1 cellular context compared by ENCODE assay signal in the genomic region with DNA sequence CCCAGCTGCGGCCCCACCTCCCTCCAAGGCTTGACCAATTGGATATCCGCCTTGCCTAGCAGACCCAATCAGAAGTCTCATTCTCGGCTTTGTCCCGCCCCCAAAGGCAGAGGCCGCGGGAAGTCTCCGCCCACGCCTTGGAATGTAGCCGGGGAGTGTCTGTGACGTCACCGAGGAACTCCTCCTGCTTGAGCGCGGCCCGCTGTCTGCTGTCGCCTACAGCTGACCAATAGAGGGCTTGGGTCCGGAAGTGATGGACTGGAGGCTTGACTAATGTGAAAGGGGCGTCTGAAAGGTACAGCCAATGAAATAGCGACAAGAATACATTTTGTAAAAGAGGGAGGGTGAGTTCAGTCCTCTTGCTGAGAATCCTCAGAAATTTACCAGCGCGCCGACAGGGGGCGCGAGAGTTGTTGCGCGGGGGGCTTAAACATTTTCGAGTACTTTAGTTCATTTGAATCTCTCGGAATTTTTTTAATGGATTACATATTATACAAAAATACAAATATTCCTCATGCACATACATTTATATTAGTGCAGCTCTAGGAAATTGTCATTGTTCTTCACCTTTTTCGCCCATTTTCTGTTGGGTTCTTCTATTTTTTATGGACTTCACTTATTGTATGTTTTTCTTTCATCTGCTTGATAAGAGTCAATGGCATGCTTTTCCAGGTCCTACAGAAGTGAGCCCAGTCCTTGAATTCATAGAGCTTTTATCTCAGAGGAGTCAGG.
TF ChIP-seq lines count a peak whose summit lies in the region.

No MANE protein-coding gene starts in this region.

TF ChIP-seq in GM12878, 131 proteins besides CTCF, POLR2A, EP300 and RAD21 (continued from another document and continues in another):
- TF ChIP-seq, protein P1, sequence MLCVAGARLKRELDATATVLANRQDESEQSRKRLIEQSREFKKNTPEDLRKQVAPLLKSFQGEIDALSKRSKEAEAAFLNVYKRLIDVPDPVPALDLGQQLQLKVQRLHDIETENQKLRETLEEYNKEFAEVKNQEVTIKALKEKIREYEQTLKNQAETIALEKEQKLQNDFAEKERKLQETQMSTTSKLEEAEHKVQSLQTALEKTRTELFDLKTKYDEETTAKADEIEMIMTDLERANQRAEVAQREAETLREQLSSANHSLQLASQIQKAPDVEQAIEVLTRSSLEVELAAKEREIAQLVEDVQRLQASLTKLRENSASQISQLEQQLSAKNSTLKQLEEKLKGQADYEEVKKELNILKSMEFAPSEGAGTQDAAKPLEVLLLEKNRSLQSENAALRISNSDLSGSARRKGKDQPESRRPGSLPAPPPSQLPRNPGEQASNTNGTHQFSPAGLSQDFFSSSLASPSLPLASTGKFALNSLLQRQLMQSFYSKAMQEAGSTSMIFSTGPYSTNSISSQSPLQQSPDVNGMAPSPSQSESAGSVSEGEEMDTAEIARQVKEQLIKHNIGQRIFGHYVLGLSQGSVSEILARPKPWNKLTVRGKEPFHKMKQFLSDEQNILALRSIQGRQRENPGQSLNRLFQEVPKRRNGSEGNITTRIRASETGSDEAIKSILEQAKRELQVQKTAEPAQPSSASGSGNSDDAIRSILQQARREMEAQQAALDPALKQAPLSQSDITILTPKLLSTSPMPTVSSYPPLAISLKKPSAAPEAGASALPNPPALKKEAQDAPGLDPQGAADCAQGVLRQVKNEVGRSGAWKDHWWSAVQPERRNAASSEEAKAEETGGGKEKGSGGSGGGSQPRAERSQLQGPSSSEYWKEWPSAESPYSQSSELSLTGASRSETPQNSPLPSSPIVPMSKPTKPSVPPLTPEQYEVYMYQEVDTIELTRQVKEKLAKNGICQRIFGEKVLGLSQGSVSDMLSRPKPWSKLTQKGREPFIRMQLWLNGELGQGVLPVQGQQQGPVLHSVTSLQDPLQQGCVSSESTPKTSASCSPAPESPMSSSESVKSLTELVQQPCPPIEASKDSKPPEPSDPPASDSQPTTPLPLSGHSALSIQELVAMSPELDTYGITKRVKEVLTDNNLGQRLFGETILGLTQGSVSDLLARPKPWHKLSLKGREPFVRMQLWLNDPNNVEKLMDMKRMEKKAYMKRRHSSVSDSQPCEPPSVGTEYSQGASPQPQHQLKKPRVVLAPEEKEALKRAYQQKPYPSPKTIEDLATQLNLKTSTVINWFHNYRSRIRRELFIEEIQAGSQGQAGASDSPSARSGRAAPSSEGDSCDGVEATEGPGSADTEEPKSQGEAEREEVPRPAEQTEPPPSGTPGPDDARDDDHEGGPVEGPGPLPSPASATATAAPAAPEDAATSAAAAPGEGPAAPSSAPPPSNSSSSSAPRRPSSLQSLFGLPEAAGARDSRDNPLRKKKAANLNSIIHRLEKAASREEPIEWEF (IDR thresholded peaks at IDR 0.05; ENCODE audit: insufficient replicate concordance, low read depth, low read length): no peak
- no peak for TF ChIP-seq MYC (IDR thresholded peaks at IDR 0.05; ENCODE audit: insufficient read depth, insufficient read length, insufficient replicate concordance, low read length, severe bottlenecking)
- no peak for TF ChIP-seq SIX5 (IDR thresholded peaks at IDR 0.05; ENCODE audit: low read depth, low read length, severe bottlenecking)
- TF ChIP-seq, protein P2, sequence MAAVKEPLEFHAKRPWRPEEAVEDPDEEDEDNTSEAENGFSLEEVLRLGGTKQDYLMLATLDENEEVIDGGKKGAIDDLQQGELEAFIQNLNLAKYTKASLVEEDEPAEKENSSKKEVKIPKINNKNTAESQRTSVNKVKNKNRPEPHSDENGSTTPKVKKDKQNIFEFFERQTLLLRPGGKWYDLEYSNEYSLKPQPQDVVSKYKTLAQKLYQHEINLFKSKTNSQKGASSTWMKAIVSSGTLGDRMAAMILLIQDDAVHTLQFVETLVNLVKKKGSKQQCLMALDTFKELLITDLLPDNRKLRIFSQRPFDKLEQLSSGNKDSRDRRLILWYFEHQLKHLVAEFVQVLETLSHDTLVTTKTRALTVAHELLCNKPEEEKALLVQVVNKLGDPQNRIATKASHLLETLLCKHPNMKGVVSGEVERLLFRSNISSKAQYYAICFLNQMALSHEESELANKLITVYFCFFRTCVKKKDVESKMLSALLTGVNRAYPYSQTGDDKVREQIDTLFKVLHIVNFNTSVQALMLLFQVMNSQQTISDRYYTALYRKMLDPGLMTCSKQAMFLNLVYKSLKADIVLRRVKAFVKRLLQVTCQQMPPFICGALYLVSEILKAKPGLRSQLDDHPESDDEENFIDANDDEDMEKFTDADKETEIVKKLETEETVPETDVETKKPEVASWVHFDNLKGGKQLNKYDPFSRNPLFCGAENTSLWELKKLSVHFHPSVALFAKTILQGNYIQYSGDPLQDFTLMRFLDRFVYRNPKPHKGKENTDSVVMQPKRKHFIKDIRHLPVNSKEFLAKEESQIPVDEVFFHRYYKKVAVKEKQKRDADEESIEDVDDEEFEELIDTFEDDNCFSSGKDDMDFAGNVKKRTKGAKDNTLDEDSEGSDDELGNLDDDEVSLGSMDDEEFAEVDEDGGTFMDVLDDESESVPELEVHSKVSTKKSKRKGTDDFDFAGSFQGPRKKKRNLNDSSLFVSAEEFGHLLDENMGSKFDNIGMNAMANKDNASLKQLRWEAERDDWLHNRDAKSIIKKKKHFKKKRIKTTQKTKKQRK (IDR thresholded peaks at IDR 0.05; ENCODE audit: low read depth, low read length): peak; percentile 64; the same call in 1 of the 2 replicates
- no peak for TF ChIP-seq ESRRA (IDR thresholded peaks at IDR 0.05; ENCODE audit: low read length)
- no peak for TF ChIP-seq CBX5 (IDR thresholded peaks at IDR 0.05; ENCODE audit: low read depth)
- no peak for TF ChIP-seq ZZZ3 (IDR thresholded peaks at IDR 0.05; ENCODE audit: control insufficient read depth, insufficient read length, low read depth)
- TF ChIP-seq ZNF24 (IDR thresholded peaks at IDR 0.05): no peak
- no peak for TF ChIP-seq TAF1 (IDR thresholded peaks at IDR 0.05; ENCODE audit: borderline replicate concordance, low read depth, low read length)
- no peak for TF ChIP-seq MXI1 (IDR thresholded peaks at IDR 0.05; ENCODE audit: low read depth, low read length)
- no peak for TF ChIP-seq SMAD5 (IDR thresholded peaks at IDR 0.05; ENCODE audit: low read depth)
- TF ChIP-seq KDM1A (IDR thresholded peaks at IDR 0.05; ENCODE audit: borderline replicate concordance): no peak
- TF ChIP-seq CHD4 (IDR thresholded peaks at IDR 0.05): no peak
- TF ChIP-seq, protein P3, sequence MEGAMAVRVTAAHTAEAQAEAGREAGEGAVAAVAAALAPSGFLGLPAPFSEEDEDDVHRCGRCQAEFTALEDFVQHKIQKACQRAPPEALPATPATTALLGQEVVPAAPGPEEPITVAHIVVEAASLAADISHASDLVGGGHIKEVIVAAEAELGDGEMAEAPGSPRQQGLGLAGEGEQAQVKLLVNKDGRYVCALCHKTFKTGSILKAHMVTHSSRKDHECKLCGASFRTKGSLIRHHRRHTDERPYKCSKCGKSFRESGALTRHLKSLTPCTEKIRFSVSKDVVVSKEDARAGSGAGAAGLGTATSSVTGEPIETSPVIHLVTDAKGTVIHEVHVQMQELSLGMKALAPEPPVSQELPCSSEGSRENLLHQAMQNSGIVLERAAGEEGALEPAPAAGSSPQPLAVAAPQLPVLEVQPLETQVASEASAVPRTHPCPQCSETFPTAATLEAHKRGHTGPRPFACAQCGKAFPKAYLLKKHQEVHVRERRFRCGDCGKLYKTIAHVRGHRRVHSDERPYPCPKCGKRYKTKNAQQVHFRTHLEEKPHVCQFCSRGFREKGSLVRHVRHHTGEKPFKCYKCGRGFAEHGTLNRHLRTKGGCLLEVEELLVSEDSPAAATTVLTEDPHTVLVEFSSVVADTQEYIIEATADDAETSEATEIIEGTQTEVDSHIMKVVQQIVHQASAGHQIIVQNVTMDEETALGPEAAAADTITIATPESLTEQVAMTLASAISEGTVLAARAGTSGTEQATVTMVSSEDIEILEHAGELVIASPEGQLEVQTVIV (IDR thresholded peaks at IDR 0.05; ENCODE audit: borderline replicate concordance, partially characterized antibody): peak; percentile 29
- TF ChIP-seq, protein P4, sequence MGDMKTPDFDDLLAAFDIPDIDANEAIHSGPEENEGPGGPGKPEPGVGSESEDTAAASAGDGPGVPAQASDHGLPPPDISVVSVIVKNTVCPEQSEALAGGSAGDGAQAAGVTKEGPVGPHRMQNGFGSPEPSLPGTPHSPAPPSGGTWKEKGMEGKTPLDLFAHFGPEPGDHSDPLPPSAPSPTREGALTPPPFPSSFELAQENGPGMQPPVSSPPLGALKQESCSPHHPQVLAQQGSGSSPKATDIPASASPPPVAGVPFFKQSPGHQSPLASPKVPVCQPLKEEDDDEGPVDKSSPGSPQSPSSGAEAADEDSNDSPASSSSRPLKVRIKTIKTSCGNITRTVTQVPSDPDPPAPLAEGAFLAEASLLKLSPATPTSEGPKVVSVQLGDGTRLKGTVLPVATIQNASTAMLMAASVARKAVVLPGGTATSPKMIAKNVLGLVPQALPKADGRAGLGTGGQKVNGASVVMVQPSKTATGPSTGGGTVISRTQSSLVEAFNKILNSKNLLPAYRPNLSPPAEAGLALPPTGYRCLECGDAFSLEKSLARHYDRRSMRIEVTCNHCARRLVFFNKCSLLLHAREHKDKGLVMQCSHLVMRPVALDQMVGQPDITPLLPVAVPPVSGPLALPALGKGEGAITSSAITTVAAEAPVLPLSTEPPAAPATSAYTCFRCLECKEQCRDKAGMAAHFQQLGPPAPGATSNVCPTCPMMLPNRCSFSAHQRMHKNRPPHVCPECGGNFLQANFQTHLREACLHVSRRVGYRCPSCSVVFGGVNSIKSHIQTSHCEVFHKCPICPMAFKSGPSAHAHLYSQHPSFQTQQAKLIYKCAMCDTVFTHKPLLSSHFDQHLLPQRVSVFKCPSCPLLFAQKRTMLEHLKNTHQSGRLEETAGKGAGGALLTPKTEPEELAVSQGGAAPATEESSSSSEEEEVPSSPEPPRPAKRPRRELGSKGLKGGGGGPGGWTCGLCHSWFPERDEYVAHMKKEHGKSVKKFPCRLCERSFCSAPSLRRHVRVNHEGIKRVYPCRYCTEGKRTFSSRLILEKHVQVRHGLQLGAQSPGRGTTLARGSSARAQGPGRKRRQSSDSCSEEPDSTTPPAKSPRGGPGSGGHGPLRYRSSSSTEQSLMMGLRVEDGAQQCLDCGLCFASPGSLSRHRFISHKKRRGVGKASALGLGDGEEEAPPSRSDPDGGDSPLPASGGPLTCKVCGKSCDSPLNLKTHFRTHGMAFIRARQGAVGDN (IDR thresholded peaks at IDR 0.05): no peak
- no peak for TF ChIP-seq RCOR1 (conservative IDR thresholded peaks at IDR 0.05; ENCODE audit: low read depth, low read length)
- TF ChIP-seq, protein P5, sequence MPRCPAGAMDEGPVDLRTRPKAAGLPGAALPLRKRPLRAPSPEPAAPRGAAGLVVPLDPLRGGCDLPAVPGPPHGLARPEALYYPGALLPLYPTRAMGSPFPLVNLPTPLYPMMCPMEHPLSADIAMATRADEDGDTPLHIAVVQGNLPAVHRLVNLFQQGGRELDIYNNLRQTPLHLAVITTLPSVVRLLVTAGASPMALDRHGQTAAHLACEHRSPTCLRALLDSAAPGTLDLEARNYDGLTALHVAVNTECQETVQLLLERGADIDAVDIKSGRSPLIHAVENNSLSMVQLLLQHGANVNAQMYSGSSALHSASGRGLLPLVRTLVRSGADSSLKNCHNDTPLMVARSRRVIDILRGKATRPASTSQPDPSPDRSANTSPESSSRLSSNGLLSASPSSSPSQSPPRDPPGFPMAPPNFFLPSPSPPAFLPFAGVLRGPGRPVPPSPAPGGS (IDR thresholded peaks at IDR 0.05; ENCODE audit: borderline replicate concordance, insufficient read depth, low read depth, low read length, poor library complexity, severe bottlenecking): no peak
- TF ChIP-seq JUND (IDR thresholded peaks at IDR 0.05; ENCODE audit: low read depth, low read length): no peak
- TF ChIP-seq, protein P6, sequence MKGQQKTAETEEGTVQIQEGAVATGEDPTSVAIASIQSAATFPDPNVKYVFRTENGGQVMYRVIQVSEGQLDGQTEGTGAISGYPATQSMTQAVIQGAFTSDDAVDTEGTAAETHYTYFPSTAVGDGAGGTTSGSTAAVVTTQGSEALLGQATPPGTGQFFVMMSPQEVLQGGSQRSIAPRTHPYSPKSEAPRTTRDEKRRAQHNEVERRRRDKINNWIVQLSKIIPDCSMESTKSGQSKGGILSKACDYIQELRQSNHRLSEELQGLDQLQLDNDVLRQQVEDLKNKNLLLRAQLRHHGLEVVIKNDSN (IDR thresholded peaks at IDR 0.05; ENCODE audit: borderline replicate concordance, extremely low read length, insufficient read depth, low read depth, low read length): no peak
- TF ChIP-seq, protein P7, sequence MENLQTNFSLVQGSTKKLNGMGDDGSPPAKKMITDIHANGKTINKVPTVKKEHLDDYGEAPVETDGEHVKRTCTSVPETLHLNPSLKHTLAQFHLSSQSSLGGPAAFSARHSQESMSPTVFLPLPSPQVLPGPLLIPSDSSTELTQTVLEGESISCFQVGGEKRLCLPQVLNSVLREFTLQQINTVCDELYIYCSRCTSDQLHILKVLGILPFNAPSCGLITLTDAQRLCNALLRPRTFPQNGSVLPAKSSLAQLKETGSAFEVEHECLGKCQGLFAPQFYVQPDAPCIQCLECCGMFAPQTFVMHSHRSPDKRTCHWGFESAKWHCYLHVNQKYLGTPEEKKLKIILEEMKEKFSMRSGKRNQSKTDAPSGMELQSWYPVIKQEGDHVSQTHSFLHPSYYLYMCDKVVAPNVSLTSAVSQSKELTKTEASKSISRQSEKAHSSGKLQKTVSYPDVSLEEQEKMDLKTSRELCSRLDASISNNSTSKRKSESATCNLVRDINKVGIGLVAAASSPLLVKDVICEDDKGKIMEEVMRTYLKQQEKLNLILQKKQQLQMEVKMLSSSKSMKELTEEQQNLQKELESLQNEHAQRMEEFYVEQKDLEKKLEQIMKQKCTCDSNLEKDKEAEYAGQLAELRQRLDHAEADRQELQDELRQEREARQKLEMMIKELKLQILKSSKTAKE (IDR thresholded peaks at IDR 0.05; ENCODE audit: low read depth, poor library complexity, severe bottlenecking): no peak
- TF ChIP-seq HDAC6 (IDR thresholded peaks at IDR 0.05; ENCODE audit: unreplicated experiment): no peak
- peak; percentile 52; the same call in 1 of the 2 replicates for TF ChIP-seq SMC3 (IDR thresholded peaks at IDR 0.05; ENCODE audit: borderline replicate concordance, low read length)
- no peak for TF ChIP-seq TCF3 (IDR thresholded peaks at IDR 0.05; ENCODE audit: borderline replicate concordance, insufficient read depth, low read depth, low read length)
- TF ChIP-seq ZSCAN29 (IDR thresholded peaks at IDR 0.05): no peak
- TF ChIP-seq RUNX3 (IDR thresholded peaks at IDR 0.05; ENCODE audit: low read length): no peak; the same call in 1 of the 2 replicates
- no peak for TF ChIP-seq IRF4 (IDR thresholded peaks at IDR 0.05; ENCODE audit: low read depth, low read length)
- TF ChIP-seq POU2F2 (IDR thresholded peaks at IDR 0.05; ENCODE audit: borderline replicate concordance, low read depth, low read length): no peak
- TF ChIP-seq ETV6 (conservative IDR thresholded peaks at IDR 0.05 in 1 of 2, IDR thresholded peaks at IDR 0.05 in 1 of 2; ENCODE audit: borderline replicate concordance in 1 of 2, low read depth in 1 of 2): no peak
- 0 out of 2 replicates have a peak, but pooled peaks have one; percentile 33 for TF ChIP-seq HDGF (IDR thresholded peaks at IDR 0.05)
- TF ChIP-seq TCF12 (IDR thresholded peaks at IDR 0.05; ENCODE audit: low read depth, low read length): no peak; the same call in 1 of the 2 replicates
- TF ChIP-seq PAX8 (IDR thresholded peaks at IDR 0.05): no peak
- no peak for TF ChIP-seq SREBF2 (IDR thresholded peaks at IDR 0.05; ENCODE audit: low read length)
- peak; percentile 93 for TF ChIP-seq CHD2 (IDR thresholded peaks at IDR 0.05; ENCODE audit: borderline replicate concordance, low read depth, low read length)
- no peak for TF ChIP-seq SIN3A (IDR thresholded peaks at IDR 0.05; ENCODE audit: low read depth, low read length)
- no peak for TF ChIP-seq ASH2L (IDR thresholded peaks at IDR 0.05; ENCODE audit: borderline replicate concordance, low read depth)
- TF ChIP-seq SUPT20H (IDR thresholded peaks at IDR 0.05; ENCODE audit: borderline replicate concordance, control insufficient read depth, low read depth, low read length): no peak
- TF ChIP-seq TBL1XR1 (IDR thresholded peaks at IDR 0.05; ENCODE audit: low read depth, low read length): no peak; the same call in 1 of the 2 replicates
- TF ChIP-seq STAT3 (IDR thresholded peaks at IDR 0.05; ENCODE audit: low read depth, low read length): no peak
